ENCODE assay signal across 26 cellular contexts in the genomic region with DNA sequence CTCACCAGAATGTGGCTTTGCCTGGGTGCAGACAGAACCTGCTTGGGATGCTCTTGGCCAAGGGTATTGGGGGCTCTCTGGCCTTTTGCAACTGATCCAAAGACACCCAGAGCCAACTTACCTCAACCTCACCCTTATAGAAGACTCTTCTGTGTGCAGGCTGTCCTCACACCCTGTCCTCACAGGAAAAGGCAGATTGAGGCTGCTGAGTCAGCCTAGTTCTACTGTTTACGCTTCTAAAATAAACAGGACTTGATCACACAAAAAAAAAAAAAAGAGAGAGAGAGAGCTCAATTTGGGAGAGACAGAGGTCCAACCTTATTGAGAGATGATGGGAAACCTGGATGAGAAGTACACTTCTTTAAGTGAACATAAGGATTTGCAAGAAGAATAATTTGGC. TPM values are rescaled to one million over a fixed set of nuclear protein-coding genes. Genes with fewer than 3 reads are reported as not detected.
DNase-seq lines count a peak whose midpoint lies in the region; ATAC-seq lines count a peak whose summit lies in the region.
"Had no signal": no experiment of that assay in that cellular context is flagged by ENCODE, and none has a peak within 500 bp of the region (broad histone marks: within the 10 kb centered on the region; RNA-seq: fewer than 3 reads in every experiment).

No MANE protein-coding gene starts in this region.

- peak overlapping the region; percentile 51 for H3K27ac Mint-ChIP-seq in T-helper 17 cell
- H3K27ac Mint-ChIP-seq: activated CD4-positive, alpha-beta memory T cell treated with anti-CD3 and anti-CD28 coated beads, Interleukin-2, amount 10 ng/mL, durations not matched to agents 7 days and 5 days; activated naive CD4-positive, alpha-beta T cell treated with anti-CD3 and anti-CD28 coated beads, Interleukin-2, amount 50 U/mL, for 72 hours; activated T-helper 2 cell treated with anti-CD3 and anti-CD28 coated beads, Interferon-gamma antibody, Interleukin-2, Interleukin-4, amounts not matched to agents 10 μg/mL and 5 μg/mL and 100 μg/mL, durations not matched to agents 14 hours and 24 hours and 36 hours had no signal

- peaks cover 37% of the 10 kb centered on the region for H3K9me3 ChIP-seq in BLaER1
- H3K9me3 ChIP-seq in T-helper 17 cell (ENCODE audit: control insufficient read depth, low read length, poor library complexity, severe bottlenecking): no peaks in the 10 kb centered on the region
- H3K9me3 ChIP-seq: gastroesophageal sphincter, transverse colon had no signal

- peak overlapping the region; percentile 17; the same call in 1 of the 2 replicates for H3K4me2 ChIP-seq in BLaER1

- H3K36me3 ChIP-seq in BLaER1: 0 out of 2 replicates have a peak, but pooled peaks cover 5% of the 10 kb centered on the region
- H3K36me3 ChIP-seq: gastroesophageal sphincter, left lung, transverse colon had no signal

- no peaks in the 10 kb centered on the region for H4K20me1 ChIP-seq in BLaER1

- peaks cover under 1% of the 10 kb centered on the region for H3K4me1 Mint-ChIP-seq in T-helper 17 cell

- H3K4me1 ChIP-seq in BLaER1: peaks cover 20% of the 10 kb centered on the region
- H3K4me1 ChIP-seq: Caco-2, gastroesophageal sphincter, left lung, transverse colon had no signal

- no peak overlapping the region for H3K27ac ChIP-seq in BLaER1
- H3K27ac ChIP-seq: gastroesophageal sphincter, left lung, transverse colon had no signal

- no peaks in the 10 kb centered on the region for H3K27me3 ChIP-seq in BLaER1
- H3K27me3 ChIP-seq: gastroesophageal sphincter, left lung, transverse colon had no signal

- ATAC-seq in T-helper 17 cell: no peak
- peak; percentile 88 for ATAC-seq in left lobe of liver
- ATAC-seq: activated naive CD4-positive, alpha-beta T cell treated with anti-CD3 and anti-CD28 coated beads, Interleukin-2, amount 50 U/mL, for 72 hours; gastroesophageal sphincter; GM12878; left lung had no signal

- H3K27me3 Mint-ChIP-seq in T-helper 17 cell: peaks cover 19% of the 10 kb centered on the region

- no peak overlapping the region for H3K4me3 Mint-ChIP-seq in T-helper 17 cell
- H3K4me3 Mint-ChIP-seq: activated CD4-positive, alpha-beta memory T cell treated with anti-CD3 and anti-CD28 coated beads, Interleukin-2, amount 10 ng/mL, durations not matched to agents 7 days and 5 days; naive B cell had no signal

- H3K36me3 Mint-ChIP-seq in T-helper 17 cell (ENCODE audit: low read depth): no peaks in the 10 kb centered on the region

- no peak overlapping the region for H3K9ac ChIP-seq in BLaER1

- H3K4me3 ChIP-seq in BLaER1: no peak overlapping the region
- H3K4me3 ChIP-seq: gastroesophageal sphincter, GM12878, left lung, transverse colon had no signal

- DNase-seq in H4 (ENCODE audit: low spot score): peak; percentile 5
- DNase-seq in T-helper 17 cell: no peak
- DNase-seq in left lobe of liver (ENCODE audit: low spot score): no peak
- DNase-seq in NCI-H1436 (lab: John Stamatoyannopoulos, UW): no peak
- DNase-seq in NCI-H345 treated with DMSO at 0.1 percent for 48 hours (lab: John Stamatoyannopoulos, UW; ENCODE audit: unreplicated experiment): no peak
- no peak for DNase-seq in superior temporal gyrus (ENCODE audit: extremely low spot score)
- DNase-seq: activated CD4-positive, alpha-beta memory T cell treated with anti-CD3 and anti-CD28 coated beads, Interleukin-2, amount 10 ng/mL, durations not matched to agents 7 days and 5 days; activated CD4-positive, CD25-positive, alpha-beta regulatory T cell treated with anti-CD3 and anti-CD28 coated beads, Interleukin-2, amount 50 U/mL, for 72 hours; activated CD8-positive, alpha-beta memory T cell treated with anti-CD3 and anti-CD28 coated beads, Interleukin-2, amount 50 U/mL, for 48 hours; C1 segment of cervical spinal cord; Caco-2; dermis blood vessel endothelial cell; hippocampal formation; KBM-7; left lung; naive B cell; NCI-H1694; nucleus accumbens; small intestine; stimulated activated CD4-positive, alpha-beta T cell treated with anti-CD3 and anti-CD28 coated beads, Interleukin-2, amount 100 ng/mL, for 24 hours; transverse colon had no signal

RNA-seq across cellular contexts. Expression of a gene that starts 26.7 kb away (rescaled TPM):
- total RNA-seq in H4 (2014; rRNA removed; shearing (Covaris generic)): 24.3 and 28.0 TPM in 2 replicates
- total RNA-seq in T-helper 17 cell (1 to 10 TPM; 7.8 to 9.3 TPM), left lobe of liver (12.3 TPM)

RNA-seq across cellular contexts. Expression of a gene that starts 26.8 kb away (rescaled TPM):
- total RNA-seq in H4 (2014; rRNA removed; shearing (Covaris generic)): 15.9 and 24.5 TPM in 2 replicates
- 1 to 10 TPM; 1.9 to 2.7 TPM for total RNA-seq in T-helper 17 cell
- total RNA-seq in left lobe of liver: 0.18 TPM
